Comparison of ENCODE assay signal across 11 cellular contexts in genomic region chr6:51996296-51996947, GRCh38.
DNase-seq lines count a peak whose midpoint lies in the region; ATAC-seq and TF ChIP-seq lines count a peak whose summit lies in the region.
"Had no signal": no experiment of that assay in that cellular context is flagged by ENCODE, and none has a peak within 500 bp of the region (broad histone marks: within the 10 kb centered on the region; RNA-seq: fewer than 3 reads in every experiment).

No MANE protein-coding gene starts in this region.

- peak overlapping the region; percentile 17; the same call in 1 of the 2 replicates for H3K4me2 ChIP-seq in MM.1S (ENCODE audit: low read depth, low read length)

- no peak for TF ChIP-seq POLR2A in gastrocnemius medialis (IDR thresholded peaks at IDR 0.05)

- CTCF ChIA-PET in GM10248 (lab: Yijun Ruan, JAX) (interaction anchor here (0.9 to 1.8 kb wide), 8 partner anchors 14 to 62 kb away, joined by 3 to 9 read pairs (median 4); no protein-coding TSS in a partner anchor), A673 (lab: Charles Lee) (no interaction called here)

- H3K4me3 ChIP-seq in MM.1S (ENCODE audit: low read length) (no peak overlapping the region), A673 (ENCODE audit: low read depth, low read length, poor library complexity, severe bottlenecking) (no peak overlapping the region), gastrocnemius medialis (no peak overlapping the region)

- TF ChIP-seq CTCF in GM10248 (IDR thresholded peaks at IDR 0.05; ENCODE audit: control extremely low read depth, extremely low read depth, low read depth, missing control alignments), result no peak
- no peak for TF ChIP-seq CTCF in MM.1S (IDR thresholded peaks at IDR 0.05; ENCODE audit: low read length)
- TF ChIP-seq CTCF in A673 (conservative IDR thresholded peaks at IDR 0.05; ENCODE audit: low read depth, low read length), result no peak
- no peak for TF ChIP-seq CTCF in gastrocnemius medialis (IDR thresholded peaks at IDR 0.05 in 4 of 5, conservative IDR thresholded peaks at IDR 0.05 in 1 of 5)

- ATAC-seq in GM19438 (IDR thresholded peaks at IDR 0.05; ENCODE audit: low read depth, unreplicated experiment), result peak; percentile 90
- ATAC-seq in HG02938 (IDR thresholded peaks at IDR 0.05; ENCODE audit: unreplicated experiment), result peak; percentile 91
- ATAC-seq in gastrocnemius medialis, result no peak

- H3K9ac ChIP-seq in MM.1S (ENCODE audit: low read length), result no peak overlapping the region

- no peaks in the 10 kb centered on the region for H3F3A ChIP-seq in MM.1S (ENCODE audit: insufficient read depth, low read length)

- peak overlapping the region; percentile 14; the same call in 1 of the 2 replicates for H3K27ac ChIP-seq in MM.1S (ENCODE audit: low read length)
- no peak overlapping the region for H3K27ac ChIP-seq in A673 (ENCODE audit: low read depth, low read length, poor library complexity, severe bottlenecking)
- no peak overlapping the region for H3K27ac ChIP-seq in gastrocnemius medialis

- no peaks in the 10 kb centered on the region for H3K79me2 ChIP-seq in MM.1S (ENCODE audit: low read length)

- H3K36me3 ChIP-seq in MM.1S (replicated peaks; ENCODE audit: insufficient read depth, low read length) (no peaks in the 10 kb centered on the region), A673 (ENCODE audit: insufficient read depth, low read length, poor library complexity, severe bottlenecking) (no peaks in the 10 kb centered on the region), gastrocnemius medialis (no peaks in the 10 kb centered on the region)

- H4K20me1 ChIP-seq in MM.1S (ENCODE audit: insufficient read depth, low read length), result no peaks in the 10 kb centered on the region

- intact Hi-C loops in A673 (cut with micrococcal nuclease; ENCODE audit: unreplicated experiment) (no loop called here), gastrocnemius medialis (cut with DNase I; ENCODE audit: low total_unique reads) (no loop called here)

- no peaks in the 10 kb centered on the region for H3K9me3 ChIP-seq in MM.1S (replicated peaks; ENCODE audit: insufficient read depth, low read length)
- no peaks in the 10 kb centered on the region for H3K9me3 ChIP-seq in A673 (ENCODE audit: low read depth, low read length, poor library complexity, severe bottlenecking)
- H3K9me3 ChIP-seq in gastrocnemius medialis, result no peaks in the 10 kb centered on the region

- in situ Hi-C loops in gastrocnemius medialis (cut with MboI; ENCODE audit: low sequenced_read_pairs in 4 of 4), result no loop called here

- no peaks in the 10 kb centered on the region for H3K27me3 ChIP-seq in MM.1S (replicated peaks; ENCODE audit: insufficient read depth, low read length)
- H3K27me3 ChIP-seq in A673 (replicated peaks; ENCODE audit: insufficient read depth, low read depth, low read length, poor library complexity), result no peaks in the 10 kb centered on the region
- no peaks in the 10 kb centered on the region for H3K27me3 ChIP-seq in gastrocnemius medialis

- peak overlapping the region; percentile 7; the same call in 1 of the 2 replicates for H2AFZ ChIP-seq in MM.1S (ENCODE audit: low read length)

- BruUV-seq in A673 (replicated peaks; lab: Mats Ljungman, UMichigan), result no TSS peak

- H3K4me1 ChIP-seq in MM.1S (ENCODE audit: low read length) (peaks cover 9% of the 10 kb centered on the region), A673 (ENCODE audit: insufficient read depth, low read length, poor library complexity, severe bottlenecking) (peaks cover 18% of the 10 kb centered on the region), gastrocnemius medialis (no peaks in the 10 kb centered on the region)

- POLR2A ChIA-PET in GM10248 (lab: Yijun Ruan, JAX) (no interaction called here), A673 (lab: Charles Lee; ENCODE audit: low non-redundant PET) (no interaction called here)

- DNase-seq in GM10248 (ENCODE audit: extremely low spot score), result peak; percentile 54
- DNase-seq in MM.1S, result no peak
- no peak for DNase-seq in A673 (ENCODE audit: low spot score)
- DNase-seq in mesenteric fat pad (ENCODE audit: low spot score), result no peak
- DNase-seq in GM03348 (ENCODE audit: low spot score), result no peak
- DNase-seq in gastrocnemius medialis, result no peak
- DNase-seq: activated CD8-positive, alpha-beta memory T cell treated with anti-CD3 and anti-CD28 coated beads, Interleukin-2, amount 50 U/mL, for 4 hours; mesenchymal stem cell; NCI-H345 had no signal

- H3K9me2 ChIP-seq in MM.1S (replicated peaks; ENCODE audit: insufficient read depth, low read length), result no peaks in the 10 kb centered on the region

Comparison
In these comparisons a context has a peak if more than half of its experiments do, and no peak if none do; other contexts are left out.
1. ATAC-seq: peak in GM19438 (single experiment) and HG02938 (single experiment); none in gastrocnemius medialis (0 of 2).